In genomic region chr3:14617508-14618023, GRCh38 we compare ENCODE assay signal across 22 cellular contexts. TPM values are rescaled to one million over a fixed set of nuclear protein-coding genes. Genes with fewer than 3 reads are reported as not detected.
DNase-seq lines count a peak whose midpoint lies in the region; ATAC-seq, FAIRE-seq and TF ChIP-seq lines count a peak whose summit lies in the region.
"Had no signal": no experiment of that assay in that cellular context is flagged by ENCODE, and none has a peak within 500 bp of the region (broad histone marks: within the 10 kb centered on the region; RNA-seq: fewer than 3 reads in every experiment).

No MANE protein-coding gene starts in this region.

- H3K36me3 Mint-ChIP-seq in endothelial cell (ENCODE audit: low read depth, unreplicated experiment): no peaks in the 10 kb centered on the region
- H3K36me3 Mint-ChIP-seq: CD14-positive monocyte had no signal

- TF ChIP-seq POLR2A in A549 (IDR thresholded peaks at IDR 0.05; ENCODE audit: low read length): no peak
- no peak for TF ChIP-seq POLR2A in sigmoid colon (IDR thresholded peaks at IDR 0.05)
- no peak for TF ChIP-seq POLR2A in uterus (IDR thresholded peaks at IDR 0.05)

- no peak overlapping the region for H3K9ac ChIP-seq in HUES48 (ENCODE audit: low read depth, low read length)
- H3K9ac ChIP-seq: KMS-11 had no signal

- no peaks in the 10 kb centered on the region for H3K9me3 Mint-ChIP-seq in endothelial cell (ENCODE audit: unreplicated experiment)
- H3K9me3 Mint-ChIP-seq: CD14-positive monocyte, H9 had no signal

- 49% methylated on average over 6 of the region's 6 CpGs for WGBS in A549 (ENCODE audit: missing lambda C conversion rate)
- WGBS in sigmoid colon, 2 donors: 82 to 83% methylated on average over 6 of the region's 6 CpGs

- peak overlapping the region; percentile 87 for H3K27ac Mint-ChIP-seq in endothelial cell (ENCODE audit: unreplicated experiment)
- H3K27ac Mint-ChIP-seq: B cell had no signal

- no peaks in the 10 kb centered on the region for H3K27me3 ChIP-seq in HUES48 (ENCODE audit: control insufficient read depth, insufficient read depth, low read length)
- no peaks in the 10 kb centered on the region for H3K27me3 ChIP-seq in SJSA1 (replicated peaks)
- no peaks in the 10 kb centered on the region for H3K27me3 ChIP-seq in sigmoid colon
- no peaks in the 10 kb centered on the region for H3K27me3 ChIP-seq in uterus

- ATAC-seq in A549: no peak
- ATAC-seq in GM19467 (IDR thresholded peaks at IDR 0.05; ENCODE audit: unreplicated experiment): no peak
- ATAC-seq in GM21360 (IDR thresholded peaks at IDR 0.05; ENCODE audit: unreplicated experiment): no peak
- ATAC-seq: SK-N-SH treated with all-trans-retinoic acid at 6 μM for 48 hours had no signal

- no peak for TF ChIP-seq RAD21 in A549 (conservative IDR thresholded peaks at IDR 0.05 in 1 of 2, IDR thresholded peaks at IDR 0.05 in 1 of 2)

- CTCF ChIA-PET in A549 (lab: Yijun Ruan, JAX): interaction anchor here (0.6 to 4.0 kb wide), 7 partner anchors 10 to 732 kb away, joined by 3 to 17 read pairs (median 4); no protein-coding TSS in a partner anchor

- H3K4me1 Mint-ChIP-seq in endothelial cell (ENCODE audit: unreplicated experiment): peaks cover 50% of the 10 kb centered on the region
- H3K4me1 Mint-ChIP-seq: B cell, CD14-positive monocyte had no signal

- DNase-seq in A549 (ENCODE audit: low read depth in 1 of 2, low spot score in 1 of 2) (no peak), SJSA1 (ENCODE audit: low read depth in 1 of 2, low spot score in 2 of 2) (peak; percentile 63 to 87), endothelial cell (ENCODE audit: low spot score) (no peak), sigmoid colon (no peak), uterus (no peak)
- DNase-seq: H9, MV-4-11, NCI-H187, NCI-H2107, NCI-H446 treated with DMSO at 0.1 percent for 48 hours, NCI-H526 treated with DMSO at 0.1 percent for 48 hours, RPMI8226, SIG-M5 had no signal

- H3K36me3 ChIP-seq in HUES48 (ENCODE audit: control insufficient read depth, insufficient read depth, low read length) (no peaks in the 10 kb centered on the region), SJSA1 (no peaks in the 10 kb centered on the region), sigmoid colon (no peaks in the 10 kb centered on the region), uterus (no peaks in the 10 kb centered on the region)

- no peak overlapping the region for H3K4me2 ChIP-seq in A549
- H3K4me2 ChIP-seq: KMS-11 had no signal

- intact Hi-C loops in sigmoid colon (cut with DNase I) (no loop called here), uterus (cut with DNase I; ENCODE audit: low total_unique reads) (no loop called here)

- POLR2A ChIA-PET in A549 (lab: Yijun Ruan, JAX): interaction anchor here (2.0 kb wide), 1 partner anchor 34 kb away, joined by 7 read pairs; the partner anchor contains the start of gene CCDC174

- TF ChIP-seq EP300 in A549 (IDR thresholded peaks at IDR 0.05) (no peak), sigmoid colon (IDR thresholded peaks at IDR 0.05) (no peak)

- FAIRE-seq in A549 (lab: Jason Lieb, UNC): no peak
- FAIRE-seq: A204.1, GM12891 had no signal

- no peaks in the 10 kb centered on the region for H3K9me3 ChIP-seq in A549
- no peaks in the 10 kb centered on the region for H3K9me3 ChIP-seq in HUES48 (ENCODE audit: control insufficient read depth, insufficient read depth, low read length)
- H3K9me3 ChIP-seq in SJSA1 (replicated peaks): no peaks in the 10 kb centered on the region
- H3K9me3 ChIP-seq in sigmoid colon: no peaks in the 10 kb centered on the region
- H3K9me3 ChIP-seq in uterus: no peaks in the 10 kb centered on the region

- TF ChIP-seq CTCF in A549 (IDR thresholded peaks at IDR 0.05) (no peak), endothelial cell (IDR thresholded peaks at IDR 0.05; ENCODE audit: unreplicated experiment) (no peak), sigmoid colon (IDR thresholded peaks at IDR 0.05) (no peak), uterus (IDR thresholded peaks at IDR 0.05) (no peak)

- peaks cover 6% of the 10 kb centered on the region for H3K27me3 Mint-ChIP-seq in endothelial cell (ENCODE audit: unreplicated experiment)

- H3K27ac ChIP-seq in A549 (no peak overlapping the region), HUES48 (ENCODE audit: low read depth, low read length) (peak overlapping the region; percentile 25), SJSA1 (peak overlapping the region; percentile 77), sigmoid colon (no peak overlapping the region), uterus (no peak overlapping the region)
- H3K27ac ChIP-seq: KMS-11 had no signal

- H3K4me1 ChIP-seq in A549: peaks cover 8% of the 10 kb centered on the region; the same call in 2 of the 3 replicates
- H3K4me1 ChIP-seq in HUES48 (ENCODE audit: control insufficient read depth, insufficient read depth, low read length): peaks cover 5% of the 10 kb centered on the region; the same call in 1 of the 2 replicates
- H3K4me1 ChIP-seq in SJSA1 (replicated peaks): peaks cover 75% of the 10 kb centered on the region
- H3K4me1 ChIP-seq in sigmoid colon: no peaks in the 10 kb centered on the region
- H3K4me1 ChIP-seq in uterus: no peaks in the 10 kb centered on the region

- H3K4me3 ChIP-seq in A549 (no peak overlapping the region), HUES48 (ENCODE audit: low read depth, low read length) (no peak overlapping the region), SJSA1 (no peak overlapping the region), sigmoid colon (no peak overlapping the region), uterus (no peak overlapping the region)

- no peak overlapping the region for H3K4me3 Mint-ChIP-seq in endothelial cell (ENCODE audit: unreplicated experiment)
- H3K4me3 Mint-ChIP-seq: B cell, CD14-positive monocyte, H9 had no signal

TF ChIP-seq in A549, 52 proteins besides CTCF, POLR2A, EP300 and RAD21:
- TF ChIP-seq ESRRA (IDR thresholded peaks at IDR 0.05; ENCODE audit: borderline replicate concordance, low read length) (peak; percentile 52; the same call in 1 of the 2 replicates), CEBPB (IDR thresholded peaks at IDR 0.05) (no peak), REST (IDR thresholded peaks at IDR 0.05) (no peak)

RNA-seq across cellular contexts. Expression of gene CCDC174, which starts 34.0 kb away (rescaled TPM):
- polyA plus RNA-seq in A549 (2011; rRNA removed): 9.0 and 17.6 TPM in 2 replicates
- polyA plus RNA-seq in A549 (2012; cell fraction: cytosol; rRNA removed): 3.4 and 5.5 TPM in 2 replicates
- 6.1 TPM in 2 replicates for polyA plus RNA-seq in A549 (2012; cell fraction: nucleus; rRNA removed)
- polyA plus RNA-seq in A549 (2017; fragmentation: RNase III; extraction: RNeasy Plus Mini Kit Qiagen cat#74134 plus additional on column Dnase treatment): 10.8 to 12.6 TPM (median 11.7 TPM) in 3 replicates
- polyA minus RNA-seq in A549 (2011; rRNA and poly(A)+ RNA removed): 6.7 and 7.3 TPM in 2 replicates
- 15.9 and 16.9 TPM in 2 replicates for total RNA-seq in SJSA1 (2014; rRNA removed; shearing (Covaris generic))
- total RNA-seq in endothelial cell (ENCODE audit: unreplicated experiment): 22.9 TPM
- 10 to 100 TPM; 13.3 to 21.3 (median 19.2) TPM for total RNA-seq in sigmoid colon
- polyA plus RNA-seq in sigmoid colon: 10 to 100 TPM; 10.8 to 13.2 (median 10.9) TPM
- 10 to 100 TPM in 2 of 4 donors, 1 to 10 TPM in 2; 5.3 to 33.1 (median 14.4) TPM for total RNA-seq in uterus

RNA-seq across cellular contexts. Expression of gene C3orf20, which starts 57.4 kb away (rescaled TPM):
- polyA plus RNA-seq in A549 (2011; rRNA removed) (0.05 and 0.15 TPM in 2 replicates), A549 (2017; fragmentation: RNase III; extraction: RNeasy Plus Mini Kit Qiagen cat#74134 plus additional on column Dnase treatment) (0.03 to 0.08 TPM in 2 of 3 replicates, not detected in the other), sigmoid colon (under 1 TPM in 1 of 3 donors, not detected in 2; 0.03 TPM)
- polyA plus RNA-seq in A549 (2012; cell fraction: cytosol; rRNA removed): not detected in 2 replicates
- polyA plus RNA-seq in A549 (2012; cell fraction: nucleus; rRNA removed): 0.02 and 0.10 TPM in 2 replicates
- polyA minus RNA-seq in A549 (2011; rRNA and poly(A)+ RNA removed): 0.19 and 0.21 TPM in 2 replicates
- total RNA-seq in SJSA1 (2014; rRNA removed; shearing (Covaris generic)): not detected in 2 replicates
- total RNA-seq in endothelial cell (ENCODE audit: unreplicated experiment) (0.13 TPM), sigmoid colon (under 1 TPM in 1 of 4 donors, not detected in 3; 0.16 TPM), uterus (under 1 TPM in 2 of 4 donors, not detected in 2; 0.07 to 0.73 TPM)
- total RNA-seq: H9 had no signal
- polyA plus RNA-seq: CD14-positive monocyte had no signal

Comparison
In these comparisons a context has a peak if more than half of its experiments do, and no peak if none do; other contexts are left out.
1. DNase-seq: peak in SJSA1 (2 of 2); none in A549 (0 of 2), endothelial cell (single experiment), sigmoid colon (single experiment) and uterus (0 of 2).
2. H3K27ac ChIP-seq: peak in HUES48 (single experiment) and SJSA1 (single experiment); none in A549 (0 of 2), sigmoid colon (0 of 4) and uterus (0 of 2).